In genomic region chr14:22898302-22898894, GRCh38 we compare ENCODE assay signal across 10 cellular contexts. TPM values are rescaled to one million over a fixed set of nuclear protein-coding genes. Genes with fewer than 3 reads are reported as not detected.
DNase-seq lines count a peak whose midpoint lies in the region; ATAC-seq and TF ChIP-seq lines count a peak whose summit lies in the region.
"Had no signal": no experiment of that assay in that cellular context is flagged by ENCODE, and none has a peak within 500 bp of the region (broad histone marks: within the 10 kb centered on the region; RNA-seq: fewer than 3 reads in every experiment).

No MANE protein-coding gene starts in this region.

- H3K27me3 ChIP-seq in psoas muscle (ENCODE audit: insufficient read depth in 3 of 3, low read length in 2 of 3) (no peaks in the 10 kb centered on the region), upper lobe of left lung (no peaks in the 10 kb centered on the region)

- TF ChIP-seq CTCF in epithelial cell of proximal tubule (conservative IDR thresholded peaks at IDR 0.05; ENCODE audit: low read depth, low read length) = no peak
- no peak for TF ChIP-seq CTCF in psoas muscle (IDR thresholded peaks at IDR 0.05)
- no peak for TF ChIP-seq CTCF in upper lobe of left lung (IDR thresholded peaks at IDR 0.05)

- H3K36me3 ChIP-seq in psoas muscle (ENCODE audit: insufficient read depth in 1 of 2, low read depth in 1 of 2) = peaks cover 5 to 35% of the 10 kb centered on the region in 2 donors
- H3K36me3 ChIP-seq in upper lobe of left lung = peaks cover 18 to 42% (median 29%) of the 10 kb centered on the region in 4 donors

- no peak for TF ChIP-seq POLR2A in upper lobe of left lung (IDR thresholded peaks at IDR 0.05)

- TF ChIP-seq EP300 in upper lobe of left lung (IDR thresholded peaks at IDR 0.05) = no peak

- H3K9me3 ChIP-seq in psoas muscle (no peaks in the 10 kb centered on the region), upper lobe of left lung (no peaks in the 10 kb centered on the region)

- DNase-seq in GM04503 (ENCODE audit: low read depth) (peak; percentile 53), RKO (ENCODE audit: low spot score) (peak; percentile 81), epithelial cell of proximal tubule (ENCODE audit: low read depth) (peak; percentile 64), psoas muscle (no peak), amygdala (lab: John Stamatoyannopoulos, UW) (no peak), upper lobe of left lung (no peak), NCI-H1694 treated with DMSO at 0.1 percent for 48 hours (lab: John Stamatoyannopoulos, UW) (no peak), HuH-7 (ENCODE audit: low spot score) (no peak)
- DNase-seq: glutamatergic neuron, NCI-H2029 treated with DMSO at 0.1 percent for 48 hours had no signal

- no peaks in the 10 kb centered on the region for H3K4me1 ChIP-seq in psoas muscle
- peaks cover 0 to 6% (median 4%) of the 10 kb centered on the region in 4 donors for H3K4me1 ChIP-seq in upper lobe of left lung

- H3K27ac ChIP-seq in psoas muscle (peak overlapping the region; percentile 50), upper lobe of left lung (peak overlapping the region in 1 of 4 donors; percentile 3)

- H3K4me3 ChIP-seq in epithelial cell of proximal tubule (ENCODE audit: low read depth, low read length) (no peak overlapping the region), psoas muscle (no peak overlapping the region), upper lobe of left lung (no peak overlapping the region)

- ATAC-seq in psoas muscle = peak; percentile 74 to 84 (median 84)
- ATAC-seq in upper lobe of left lung (ENCODE audit: low FRiP score in 2 of 2) = no peak

- intact Hi-C loops in psoas muscle (cut with DNase I) = no loop called here

- 46 to 71% (median 56%) methylated on average over 7 of the region's 7 CpGs for WGBS in psoas muscle, 3 donors
- WGBS in upper lobe of left lung, 2 donors = 69 to 78% methylated on average over 7 of the region's 7 CpGs

RNA-seq across cellular contexts. Expression of gene REM2, which starts 15.4 kb away (rescaled TPM):
- total RNA-seq in epithelial cell of proximal tubule (0.17 and 0.80 TPM in 2 replicates), psoas muscle (under 1 TPM in 2 of 4 donors, not detected in 2; 0.21 to 0.34 TPM), upper lobe of left lung (1 to 10 TPM; 1.0 to 6.3 (median 1.2) TPM)
- under 1 TPM; 0.05 to 0.18 (median 0.10) TPM for polyA plus RNA-seq in psoas muscle

RNA-seq across cellular contexts. Expression of gene RBM23, which starts 20.6 kb away (rescaled TPM):
- total RNA-seq in epithelial cell of proximal tubule (76.4 and 90.6 TPM in 2 replicates), psoas muscle (10 to 100 TPM; 25.4 to 42.1 (median 27.8) TPM), upper lobe of left lung (10 to 100 TPM; 63.3 to 96.8 (median 91.9) TPM)
- 10 to 100 TPM; 18.4 to 35.7 (median 20.1) TPM for polyA plus RNA-seq in psoas muscle

RNA-seq across cellular contexts. Expression of gene LRP10, which starts 26.9 kb away (rescaled TPM):
- 82.5 and 102 TPM in 2 replicates for total RNA-seq in epithelial cell of proximal tubule
- 10 to 100 TPM; 30.9 to 50.6 (median 40.6) TPM for total RNA-seq in psoas muscle
- 10 to 100 TPM; 18.1 to 42.7 (median 25.1) TPM for polyA plus RNA-seq in psoas muscle
- 100 to 1,000 TPM in 5 of 6 donors, 10 to 100 TPM in 1; 90.2 to 169 (median 149) TPM for total RNA-seq in upper lobe of left lung

RNA-seq across cellular contexts. Expression of gene PRMT5, which starts 30.8 kb away (rescaled TPM):
- total RNA-seq in epithelial cell of proximal tubule = 70.5 and 142 TPM in 2 replicates
- total RNA-seq in psoas muscle = 10 to 100 TPM; 67.5 to 80.4 (median 74.1) TPM
- 10 to 100 TPM; 45.3 to 99.5 (median 88.6) TPM for polyA plus RNA-seq in psoas muscle
- total RNA-seq in upper lobe of left lung = 10 to 100 TPM; 21.4 to 51.3 (median 39.2) TPM

RNA-seq across cellular contexts. Expression of gene HAUS4, which starts 58.5 kb away (rescaled TPM):
- total RNA-seq in epithelial cell of proximal tubule (40.0 and 70.5 TPM in 2 replicates), psoas muscle (10 to 100 TPM; 11.3 to 19.3 (median 12.0) TPM), upper lobe of left lung (100 to 1,000 TPM in 2 of 6 donors, 10 to 100 TPM in 4; 44.3 to 137 (median 78.9) TPM)
- polyA plus RNA-seq in psoas muscle = 10 to 100 TPM; 13.7 to 23.7 (median 16.2) TPM

Comparison
In these comparisons a context has a peak if more than half of its experiments do, and no peak if none do; other contexts are left out.
1. DNase-seq: peak in GM04503 (single experiment), RKO (single experiment) and epithelial cell of proximal tubule (single experiment); none in psoas muscle (0 of 2), amygdala (0 of 56), upper lobe of left lung (0 of 2), NCI-H1694 treated with DMSO at 0.1 percent for 48 hours (single experiment) and HuH-7 (single experiment).
2. ATAC-seq: peak in psoas muscle (4 of 4); none in upper lobe of left lung (0 of 2).